In genomic region chr5:122077451-122078115, GRCh38 we compare ENCODE assay signal across 8 cellular contexts. TPM values are rescaled to one million over a fixed set of nuclear protein-coding genes. Genes with fewer than 3 reads are reported as not detected.
DNase-seq lines count a peak whose midpoint lies in the region; ATAC-seq and TF ChIP-seq lines count a peak whose summit lies in the region.

No MANE protein-coding gene starts in this region.

- H3K4me3 ChIP-seq in fibroblast of pulmonary artery (replicated peaks; ENCODE audit: low read depth, low read length) (peak overlapping the region; percentile 78), neuronal stem cell (ENCODE audit: low read length in 2 of 2) (peak overlapping the region; percentile 60 to 82)

- H2AK5ac ChIP-seq in neuronal stem cell (ENCODE audit: low read depth, low read length): no peak overlapping the region

- H4K91ac ChIP-seq in neuronal stem cell (ENCODE audit: low read depth, low read length, poor library complexity): no peak overlapping the region

- no peak overlapping the region for H4K8ac ChIP-seq in neuronal stem cell (ENCODE audit: low read depth, low read length)

- H2BK120ac ChIP-seq in neuronal stem cell (ENCODE audit: low read depth, low read length): no peak overlapping the region

- peak overlapping the region; percentile 99 for H2AFZ ChIP-seq in neuronal stem cell (ENCODE audit: low read length)

- H3K23ac ChIP-seq in neuronal stem cell (ENCODE audit: low read depth, low read length, poor library complexity): peak overlapping the region; percentile 86

- no peak overlapping the region for H2BK5ac ChIP-seq in neuronal stem cell (ENCODE audit: low read length)

- peak overlapping the region; percentile 84 for H3K18ac ChIP-seq in neuronal stem cell (ENCODE audit: low read length)

- peaks cover 8 to 21% (median 12%) of the 10 kb centered on the region in 3 experiments for H3K27me3 ChIP-seq in neuronal stem cell (ENCODE audit: control insufficient read depth in 3 of 3, insufficient read depth in 3 of 3, low read depth in 1 of 3, low read length in 3 of 3)

- H2BK15ac ChIP-seq in neuronal stem cell (ENCODE audit: low read length): no peak overlapping the region

- TF ChIP-seq CTCF in fibroblast of pulmonary artery (IDR thresholded peaks at IDR 0.05; ENCODE audit: low read length, missing control alignments): no peak

- no peak overlapping the region for H3K4ac ChIP-seq in neuronal stem cell (ENCODE audit: low read length)

- no peaks in the 10 kb centered on the region for H3K36me3 ChIP-seq in neuronal stem cell (replicated peaks in 1 of 2; ENCODE audit: control insufficient read depth in 2 of 2, insufficient read depth in 2 of 2, low read length in 2 of 2)

- peaks cover 1 to 6% of the 10 kb centered on the region in 2 donors for H3K4me1 ChIP-seq in neuronal stem cell (ENCODE audit: control insufficient read depth in 2 of 2, insufficient read depth in 1 of 2, low read depth in 1 of 2, low read length in 2 of 2)

- H3K27ac ChIP-seq in neuronal stem cell (replicated peaks; ENCODE audit: low read length): no peak overlapping the region

- no CpG with 5 or more reads among the region's 73 CpGs for WGBS in neuronal stem cell (ENCODE audit: extremely low coverage in 2 of 2, insufficient read length in 2 of 2, insufficient replicate concordance in 1 of 2), 2 donors

- H2BK12ac ChIP-seq in neuronal stem cell (ENCODE audit: low read length): no peak overlapping the region

- DNase-seq in NCI-H82 (lab: John Stamatoyannopoulos, UW) (peak; percentile 49), NCI-H82 treated with DMSO at 0.1 percent for 48 hours (lab: John Stamatoyannopoulos, UW; ENCODE audit: unreplicated experiment) (no peak), UCSD-AML1 (lab: John Stamatoyannopoulos, UW; ENCODE audit: unreplicated experiment) (peak; percentile 27), fibroblast of pulmonary artery (ENCODE audit: low read depth) (peak; percentile 45), neuronal stem cell (ENCODE audit: low spot score) (peak; percentile 39), inferior parietal cortex (ENCODE audit: extremely low spot score) (no peak), SKM-1 (lab: John Stamatoyannopoulos, UW; ENCODE audit: unreplicated experiment) (no peak)

- no peaks in the 10 kb centered on the region for H3K79me1 ChIP-seq in neuronal stem cell (ENCODE audit: low read depth, low read length)

- peak overlapping the region; percentile 53 for H3K9ac ChIP-seq in neuronal stem cell (ENCODE audit: low read depth, low read length, poor library complexity)

- H3K14ac ChIP-seq in neuronal stem cell (ENCODE audit: low read length): no peak overlapping the region

- ATAC-seq in HG02798 (IDR thresholded peaks at IDR 0.05; ENCODE audit: poor library complexity, unreplicated experiment): peak; percentile 14

- H3K4me2 ChIP-seq in neuronal stem cell (ENCODE audit: insufficient read depth, low read length, poor library complexity, severe bottlenecking): peak overlapping the region; percentile 93

- no peaks in the 10 kb centered on the region for H3K9me3 ChIP-seq in neuronal stem cell (replicated peaks in 1 of 2; ENCODE audit: control insufficient read depth in 2 of 2, insufficient read depth in 1 of 2, low read depth in 1 of 2, low read length in 2 of 2)

RNA-seq across cellular contexts. Expression of gene LOX, which starts 0.5 kb away (rescaled TPM):
- 0.22 TPM for polyA plus RNA-seq in neuronal stem cell (2013, experiment 1 of 2)
- 0.19 TPM for polyA plus RNA-seq in neuronal stem cell (2013, experiment 2 of 2)

RNA-seq across cellular contexts. Expression of gene ZNF474, which starts 51.8 kb away (rescaled TPM):
- polyA plus RNA-seq in neuronal stem cell (2013, experiment 1 of 2): 0.39 TPM
- 0.51 TPM for polyA plus RNA-seq in neuronal stem cell (2013, experiment 2 of 2)

Comparison
In these comparisons a context has a peak if more than half of its experiments do, and no peak if none do; other contexts are left out.
1. DNase-seq: peak in NCI-H82 (single experiment), UCSD-AML1 (single experiment), fibroblast of pulmonary artery (single experiment) and neuronal stem cell (single experiment); none in NCI-H82 treated with DMSO at 0.1 percent for 48 hours (single experiment), inferior parietal cortex (single experiment) and SKM-1 (single experiment).